13 cellular contexts compared by ENCODE assay signal in the genomic region with DNA sequence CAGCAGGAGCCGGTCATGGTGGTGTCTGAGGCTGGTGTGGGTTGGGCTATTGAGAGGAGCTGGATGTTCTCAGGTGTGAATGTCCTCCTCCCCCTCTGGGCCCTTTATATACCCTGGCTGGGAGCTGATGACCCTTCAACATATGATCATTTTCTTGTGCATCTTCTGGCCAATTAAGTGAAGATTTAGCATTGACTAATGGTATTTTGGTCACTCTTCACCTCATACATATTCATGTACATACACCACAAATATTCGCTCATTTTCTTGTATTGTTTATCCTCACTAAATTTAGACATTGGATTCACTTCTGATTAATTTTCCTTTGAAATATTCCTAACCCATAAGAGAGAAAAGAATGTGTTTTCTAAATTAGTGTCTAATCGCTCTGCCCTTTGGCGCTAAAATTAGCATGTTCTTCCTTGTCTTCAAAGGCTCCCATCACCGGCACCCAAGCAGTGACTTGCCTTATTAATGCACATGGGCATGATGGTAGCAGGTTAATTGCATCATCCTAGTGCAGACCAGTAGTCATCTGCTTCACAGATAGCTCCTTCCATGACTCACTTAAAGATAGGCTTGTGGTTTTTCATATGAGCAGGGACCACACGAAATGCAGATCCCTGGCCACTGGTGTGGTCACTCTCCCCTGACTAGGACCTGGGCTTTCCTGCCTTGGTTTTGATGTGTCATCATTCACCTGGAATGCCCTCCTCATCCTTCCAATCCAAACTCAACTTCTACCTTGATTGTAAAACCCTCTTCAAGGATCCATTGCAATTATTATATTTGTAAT. TPM values are rescaled to one million over a fixed set of nuclear protein-coding genes. Genes with fewer than 3 reads are reported as not detected.
A peak's percentile ranks its signal among the peaks of the same experiment; 100 is the strongest.
DNase-seq lines count a peak whose midpoint lies in the region; ATAC-seq, FAIRE-seq and TF ChIP-seq lines count a peak whose summit lies in the region.
"Had no signal": no experiment of that assay in that cellular context is flagged by ENCODE, and none has a peak within 500 bp of the region (broad histone marks: within the 10 kb centered on the region; RNA-seq: fewer than 3 reads in every experiment).

A gene with protein sequence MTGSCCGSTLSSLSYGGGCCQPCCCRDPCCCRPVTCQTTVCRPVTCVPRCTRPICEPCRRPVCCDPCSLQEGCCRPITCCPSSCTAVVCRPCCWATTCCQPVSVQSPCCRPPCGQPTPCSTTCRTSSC (minus strand): TSS at position 51 of the 796 bp plus-strand sequence. CDS start 34 bp downstream, at position 17.

- FAIRE-seq in HTR-8/SVneo (lab: Jason Lieb, UNC) (peak; percentile 80), keratinocyte (lab: Jason Lieb, UNC) (peak; percentile 98)

- dilution Hi-C loops in keratinocyte (cut with MboI; ENCODE audit: extremely low pct_ligation_motif_present, low sequenced_read_pairs): no loop called here

- no peak within 1 kb of the TSS for H2AFZ ChIP-seq in keratinocyte (ENCODE audit: control insufficient read depth, low read length)

- peak within 1 kb of the TSS; percentile 10 for H3K27ac ChIP-seq in keratinocyte (ENCODE audit: control insufficient read depth, insufficient read depth, low read length)
- H3K27ac ChIP-seq: adrenal gland, spleen had no signal

- H3K27me3 Mint-ChIP-seq in activated CD4-positive, alpha-beta memory T cell treated with anti-CD3 and anti-CD28 coated beads, Interleukin-2, amount 10 ng/mL, durations not matched to agents 7 days and 5 days: peaks cover 11% of the 10 kb centered on the region

- CTCF ChIA-PET in activated CD4-positive, alpha-beta memory T cell treated with anti-CD3 and anti-CD28 coated beads, Interleukin-2, amount 10 ng/mL, durations not matched to agents 7 days and 5 days (lab: Charles Lee): no interaction called here

- H4K20me1 ChIP-seq in keratinocyte (ENCODE audit: control insufficient read depth, extremely low read depth, insufficient read depth, low read length): no peaks in the 10 kb centered on the region

- H3K36me3 ChIP-seq in adipocyte (ENCODE audit: control insufficient read depth, insufficient read depth, low read length, severe bottlenecking) (no peaks in the 10 kb centered on the region), keratinocyte (ENCODE audit: control insufficient read depth in 2 of 2, extremely low read depth in 1 of 2, insufficient read depth in 2 of 2, low read length in 2 of 2) (no peaks in the 10 kb centered on the region)
- H3K36me3 ChIP-seq: adrenal gland, spleen had no signal

- DNase-seq in CMK (ENCODE audit: low read depth) (peak; percentile 52), HTR-8/SVneo (ENCODE audit: insufficient read length, low spot score) (no peak), adipocyte (ENCODE audit: low read depth) (peak; percentile 57), keratinocyte (ENCODE audit: low read depth, low spot score) (peak; percentile 98), HuH-7 (ENCODE audit: low spot score) (no peak), mucosa of gallbladder (ENCODE audit: low spot score) (no peak)
- no peak for DNase-seq in activated CD4-positive, alpha-beta memory T cell treated with anti-CD3 and anti-CD28 coated beads, Interleukin-2, amount 10 ng/mL, durations not matched to agents 7 days and 5 days
- DNase-seq: adrenal gland; naive thymus-derived CD4-positive, alpha-beta T cell; NCI-H2029 treated with DMSO at 0.1 percent for 48 hours; spleen; T1000 had no signal

- no peaks in the 10 kb centered on the region for H3K36me3 Mint-ChIP-seq in activated CD4-positive, alpha-beta memory T cell treated with anti-CD3 and anti-CD28 coated beads, Interleukin-2, amount 10 ng/mL, durations not matched to agents 7 days and 5 days (ENCODE audit: low read depth)
- H3K36me3 Mint-ChIP-seq: naive thymus-derived CD4-positive, alpha-beta T cell had no signal

- POLR2A ChIA-PET in activated CD4-positive, alpha-beta memory T cell treated with anti-CD3 and anti-CD28 coated beads, Interleukin-2, amount 10 ng/mL, durations not matched to agents 7 days and 5 days (lab: Charles Lee): no interaction called here

- H3K4me1 ChIP-seq in adipocyte (ENCODE audit: control insufficient read depth, insufficient read depth, low read length) (peaks cover 18% of the 10 kb centered on the region), keratinocyte (ENCODE audit: control insufficient read depth, extremely low read depth, insufficient read depth, low read length) (peaks cover 30% of the 10 kb centered on the region)
- H3K4me1 ChIP-seq: adrenal gland, spleen had no signal

- ATAC-seq in HG03432 (IDR thresholded peaks at IDR 0.05; ENCODE audit: unreplicated experiment): no peak
- ATAC-seq: naive thymus-derived CD4-positive, alpha-beta T cell had no signal

- no peak within 1 kb of the TSS for H3K27ac Mint-ChIP-seq in activated CD4-positive, alpha-beta memory T cell treated with anti-CD3 and anti-CD28 coated beads, Interleukin-2, amount 10 ng/mL, durations not matched to agents 7 days and 5 days
- H3K27ac Mint-ChIP-seq: naive thymus-derived CD4-positive, alpha-beta T cell had no signal

- H3K9ac ChIP-seq in adipocyte (ENCODE audit: low read length) (no peak within 1 kb of the TSS), keratinocyte (ENCODE audit: control insufficient read depth, extremely low read depth, insufficient read depth, low read length) (no peak within 1 kb of the TSS)

- no peak within 1 kb of the TSS for H3K4me3 Mint-ChIP-seq in activated CD4-positive, alpha-beta memory T cell treated with anti-CD3 and anti-CD28 coated beads, Interleukin-2, amount 10 ng/mL, durations not matched to agents 7 days and 5 days
- H3K4me3 Mint-ChIP-seq: naive thymus-derived CD4-positive, alpha-beta T cell had no signal

- no peaks in the 10 kb centered on the region for H3K9me1 ChIP-seq in keratinocyte (ENCODE audit: control insufficient read depth, extremely low read depth, insufficient read depth, low read length)

- TF ChIP-seq CTCF in keratinocyte (optimal IDR thresholded peaks at IDR 0.05 in 1 of 3, IDR thresholded peaks at IDR 0.05 in 1 of 3, conservative IDR thresholded peaks at IDR 0.05 in 1 of 3; ENCODE audit: extremely low read depth in 1 of 3, insufficient read depth in 2 of 3, low read length in 3 of 3): no peak

- no peaks in the 10 kb centered on the region for H3K79me2 ChIP-seq in keratinocyte (ENCODE audit: control insufficient read depth, insufficient read depth, low read length)

- no peak within 1 kb of the TSS for H3K4me3 ChIP-seq in adipocyte (ENCODE audit: low read length)
- H3K4me3 ChIP-seq in keratinocyte (ENCODE audit: control insufficient read depth in 2 of 3, extremely low read depth in 1 of 3, insufficient read depth in 2 of 3, low read depth in 1 of 3, low read length in 3 of 3): no peak within 1 kb of the TSS
- H3K4me3 ChIP-seq: adrenal gland, spleen had no signal

- H3K4me1 Mint-ChIP-seq in activated CD4-positive, alpha-beta memory T cell treated with anti-CD3 and anti-CD28 coated beads, Interleukin-2, amount 10 ng/mL, durations not matched to agents 7 days and 5 days: no peaks in the 10 kb centered on the region

- H3K9me3 ChIP-seq in adipocyte (ENCODE audit: control insufficient read depth, low read length) (no peaks in the 10 kb centered on the region), keratinocyte (ENCODE audit: control insufficient read depth, low read depth, low read length) (no peaks in the 10 kb centered on the region)
- H3K9me3 ChIP-seq: adrenal gland, spleen had no signal

- H3K4me2 ChIP-seq in keratinocyte (ENCODE audit: control insufficient read depth, extremely low read depth, insufficient read depth, low read depth, low read length): no peak within 1 kb of the TSS

- H3K9me3 Mint-ChIP-seq in activated CD4-positive, alpha-beta memory T cell treated with anti-CD3 and anti-CD28 coated beads, Interleukin-2, amount 10 ng/mL, durations not matched to agents 7 days and 5 days: no peaks in the 10 kb centered on the region
- H3K9me3 Mint-ChIP-seq: naive thymus-derived CD4-positive, alpha-beta T cell had no signal

- no peaks in the 10 kb centered on the region for H3K27me3 ChIP-seq in adipocyte (replicated peaks; ENCODE audit: control insufficient read depth, insufficient read depth, low read length)
- H3K27me3 ChIP-seq in keratinocyte (ENCODE audit: control insufficient read depth, extremely low read depth, insufficient read depth, low read length): no peaks in the 10 kb centered on the region
- H3K27me3 ChIP-seq: adrenal gland had no signal

RNA-seq across cellular contexts. Expression of the gene that starts here (rescaled TPM):
- 0.12 TPM in 1 of 3 replicates, not detected in the others for polyA plus RNA-seq in keratinocyte
- not detected for polyA plus RNA-seq in keratinocyte (2011; ENCODE audit: low read depth)
- polyA plus RNA-seq in keratinocyte (2011; cell fraction: cytosol; rRNA removed): 0.14 TPM in 1 of 2 replicates, not detected in the other
- 0.31 and 0.47 TPM in 2 replicates for polyA plus RNA-seq in keratinocyte (2011; cell fraction: nucleus; rRNA removed)
- polyA plus RNA-seq in keratinocyte (2012; ENCODE audit: low replicate concordance): 0.85 TPM in 1 of 2 replicates, not detected in the other
- not detected in 3 replicates for polyA minus RNA-seq in keratinocyte
- polyA minus RNA-seq in keratinocyte (2011; cell fraction: cytosol; rRNA and poly(A)+ RNA removed): not detected
- not detected in 2 replicates for polyA minus RNA-seq in keratinocyte (2011; cell fraction: nucleus; rRNA and poly(A)+ RNA removed)
- not detected for total RNA-seq in activated CD4-positive, alpha-beta memory T cell treated with anti-CD3 and anti-CD28 coated beads, Interleukin-2, amount 10 ng/mL, durations not matched to agents 7 days and 5 days
- not detected for total RNA-seq in mucosa of gallbladder
- total RNA-seq: adrenal gland; naive thymus-derived CD4-positive, alpha-beta T cell; spleen had no signal
- polyA plus RNA-seq: adrenal gland; naive thymus-derived CD4-positive, alpha-beta T cell; spleen had no signal

Comparison
In these comparisons a context has a peak if more than half of its experiments do, and no peak if none do; other contexts are left out.
1. Peak in DNase-seq and H3K27ac ChIP-seq in keratinocyte; RNA of the gene not detected or under 1 TPM.
2. DNase-seq: peak in CMK (single experiment) and adipocyte (single experiment); none in HTR-8/SVneo (single experiment), HuH-7 (single experiment), activated CD4-positive, alpha-beta memory T cell treated with anti-CD3 and anti-CD28 coated beads, Interleukin-2, amount 10 ng/mL, durations not matched to agents 7 days and 5 days (single experiment) and mucosa of gallbladder (single experiment).